ENCODE assay signal across 8 cellular contexts in the genomic region with DNA sequence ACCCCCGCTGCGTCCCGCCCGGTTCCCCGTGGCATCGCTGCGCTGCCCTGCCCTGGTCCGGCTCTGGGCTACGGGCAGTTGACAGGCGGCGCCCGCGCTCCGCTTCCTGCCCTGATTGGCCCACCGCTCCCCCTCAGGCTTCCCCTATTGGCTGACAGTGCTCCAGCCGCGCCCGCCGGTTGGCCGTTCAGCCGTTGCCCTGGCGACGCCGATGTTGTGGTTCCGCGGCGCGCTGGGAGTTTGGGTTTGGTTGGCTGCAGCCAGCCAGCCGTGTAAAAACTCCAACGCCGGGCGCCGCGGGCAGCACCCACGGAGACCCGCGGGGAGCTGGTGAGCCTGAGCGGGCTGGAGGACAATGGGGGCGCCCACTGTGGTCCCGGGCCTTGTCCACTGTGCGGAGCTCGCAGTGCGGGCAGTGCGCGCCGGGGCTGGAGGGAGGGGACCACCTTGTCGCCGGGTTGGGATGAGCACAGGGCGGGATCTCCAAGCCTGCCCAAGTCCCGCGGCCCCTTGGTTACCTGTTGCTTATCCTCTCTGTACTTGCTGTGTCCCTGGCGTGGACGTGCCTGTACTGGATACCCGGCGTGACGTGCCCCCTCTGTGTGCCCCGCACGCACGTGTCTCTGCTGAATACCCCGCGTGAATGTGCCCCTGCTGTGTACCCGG. TPM values are rescaled to one million over a fixed set of nuclear protein-coding genes. Genes with fewer than 3 reads are reported as not detected.
DNase-seq lines count a peak whose midpoint lies in the region; ATAC-seq and TF ChIP-seq lines count a peak whose summit lies in the region.

TSS of gene C7orf57 (plus strand) at position 243 of the 666 bp plus-strand sequence. CDS start 766 bp downstream, outside the sequence.

- H3K4me3 ChIP-seq in lung = peak within 1 kb of the TSS; percentile 44

- no peak for TF ChIP-seq CTCF in lung (IDR thresholded peaks at IDR 0.05; ENCODE audit: control extremely low read depth, extremely low read depth)

- ATAC-seq in GM18868 (IDR thresholded peaks at IDR 0.05; ENCODE audit: unreplicated experiment) (peak; percentile 98), HG03097 (IDR thresholded peaks at IDR 0.05; ENCODE audit: low FRiP score, unreplicated experiment) (peak; percentile 99), lung (ENCODE audit: insufficient read depth, low FRiP score) (peak; percentile 99)
- ATAC-seq in activated CD8-positive, alpha-beta T cell treated with anti-CD3 and anti-CD28 coated beads, Interleukin-2, amount 10 ng/mL, durations not matched to agents 7 days and 5 days = peak; percentile 98

- H3K27ac ChIP-seq in lung (ENCODE audit: low read depth in 1 of 2, low read length in 1 of 2) = peak within 1 kb of the TSS in 1 of 2 donors; percentile 6

- H3K4me1 ChIP-seq in lung (ENCODE audit: control insufficient read depth in 2 of 2, insufficient read depth in 2 of 2, low read length in 2 of 2) = peaks cover 0 to 9% of the 10 kb centered on the region in 2 donors

- DNase-seq in ACHN = peak; percentile 94
- DNase-seq in NCI-H446 treated with DMSO at 0.1 percent for 48 hours (lab: John Stamatoyannopoulos, UW) = peak; percentile 52
- peak; percentile 86 for DNase-seq in activated CD8-positive, alpha-beta T cell treated with anti-CD3 and anti-CD28 coated beads, Interleukin-2, amount 10 ng/mL, durations not matched to agents 7 days and 5 days
- peak; percentile 84 for DNase-seq in effector CD4-positive, alpha-beta T cell
- peak; percentile 95 for DNase-seq in lung (ENCODE audit: low spot score)
- DNase-seq in stimulated activated CD4-positive, alpha-beta T cell treated with anti-CD3 and anti-CD28 coated beads, Interleukin-4, amount 100 ng/mL, for 24 hours = peak; percentile 90

- POLR2A ChIA-PET in activated CD8-positive, alpha-beta T cell treated with anti-CD3 and anti-CD28 coated beads, Interleukin-2, amount 10 ng/mL, durations not matched to agents 7 days and 5 days (lab: Charles Lee) = interaction anchor here (0.9 kb wide), 1 partner anchor 43 kb away, joined by 3 read pairs; no protein-coding TSS in a partner anchor

- H3K27me3 ChIP-seq in lung (ENCODE audit: control insufficient read depth, insufficient read depth) = no peaks in the 10 kb centered on the region

- H3K4me1 Mint-ChIP-seq in activated CD8-positive, alpha-beta T cell treated with anti-CD3 and anti-CD28 coated beads, Interleukin-2, amount 10 ng/mL, durations not matched to agents 7 days and 5 days (ENCODE audit: low read depth) = peaks cover 10% of the 10 kb centered on the region

- no peaks in the 10 kb centered on the region for H3K36me3 Mint-ChIP-seq in activated CD8-positive, alpha-beta T cell treated with anti-CD3 and anti-CD28 coated beads, Interleukin-2, amount 10 ng/mL, durations not matched to agents 7 days and 5 days (ENCODE audit: low read depth)

- H3K4me3 Mint-ChIP-seq in activated CD8-positive, alpha-beta T cell treated with anti-CD3 and anti-CD28 coated beads, Interleukin-2, amount 10 ng/mL, durations not matched to agents 7 days and 5 days = peak within 1 kb of the TSS; percentile 72

- CTCF ChIA-PET in activated CD8-positive, alpha-beta T cell treated with anti-CD3 and anti-CD28 coated beads, Interleukin-2, amount 10 ng/mL, durations not matched to agents 7 days and 5 days (lab: Charles Lee) = interaction anchor here (1.0 to 1.6 kb wide), 2 partner anchors 44 to 75 kb away, joined by 3 to 5 read pairs; no protein-coding TSS in a partner anchor

- no peaks in the 10 kb centered on the region for H3K9me3 Mint-ChIP-seq in activated CD8-positive, alpha-beta T cell treated with anti-CD3 and anti-CD28 coated beads, Interleukin-2, amount 10 ng/mL, durations not matched to agents 7 days and 5 days (ENCODE audit: insufficient read depth)

- 1% methylated on average over 61 to 62 of the region's 62 CpGs for WGBS in lung, 2 donors

- no peaks in the 10 kb centered on the region for H3K36me3 ChIP-seq in lung (ENCODE audit: control insufficient read depth in 2 of 2, insufficient read depth in 2 of 2, low read length in 2 of 2)

- H3K9me3 ChIP-seq in lung (ENCODE audit: control insufficient read depth in 2 of 2, insufficient read depth in 1 of 2, low read length in 1 of 2) = no peaks in the 10 kb centered on the region

- in situ Hi-C loops in ACHN (cut with HindIII; ENCODE audit: low pct_ligation_motif_present, low pct_unique_long_range_greater_than_20kb, low sequenced_read_pairs) = no loop called here

- peak within 1 kb of the TSS; percentile 37 for H3K27ac Mint-ChIP-seq in activated CD8-positive, alpha-beta T cell treated with anti-CD3 and anti-CD28 coated beads, Interleukin-2, amount 10 ng/mL, durations not matched to agents 7 days and 5 days

- peaks cover 43% of the 10 kb centered on the region for H3K27me3 Mint-ChIP-seq in activated CD8-positive, alpha-beta T cell treated with anti-CD3 and anti-CD28 coated beads, Interleukin-2, amount 10 ng/mL, durations not matched to agents 7 days and 5 days (ENCODE audit: low read depth)

RNA-seq across cellular contexts. Expression of gene C7orf57, which starts in this region (rescaled TPM):
- under 1 TPM in 1 of 2 experiments, not detected in 1; 0.10 TPM for total RNA-seq in activated CD8-positive, alpha-beta T cell treated with anti-CD3 and anti-CD28 coated beads, Interleukin-2, amount 10 ng/mL, durations not matched to agents 7 days and 5 days
- total RNA-seq in lung = 10 to 100 TPM in 1 of 2 donors, 1 to 10 TPM in 1; 9.4 to 14.5 TPM
- 1 to 10 TPM; 1.6 to 2.3 TPM for polyA plus RNA-seq in lung

Comparison
In these comparisons a context has a peak if more than half of its experiments do, and no peak if none do; other contexts are left out.
1. RNA of gene C7orf57 (total RNA-seq): 9.4 to 14.5 TPM in lung; 0.10 TPM in activated CD8-positive, alpha-beta T cell treated with anti-CD3 and anti-CD28 coated beads, Interleukin-2, amount 10 ng/mL, durations not matched to agents 7 days and 5 days; every median in the first group is over 4 times any median in the second.
2. Peak in DNase-seq and ATAC-seq in activated CD8-positive, alpha-beta T cell treated with anti-CD3 and anti-CD28 coated beads, Interleukin-2, amount 10 ng/mL, durations not matched to agents 7 days and 5 days; RNA of the gene not detected or under 1 TPM.
3. Peak in every context shown above with its lines, with median percentiles within 50 percentile points of each other: DNase-seq and ATAC-seq.